In the genomic region with DNA sequence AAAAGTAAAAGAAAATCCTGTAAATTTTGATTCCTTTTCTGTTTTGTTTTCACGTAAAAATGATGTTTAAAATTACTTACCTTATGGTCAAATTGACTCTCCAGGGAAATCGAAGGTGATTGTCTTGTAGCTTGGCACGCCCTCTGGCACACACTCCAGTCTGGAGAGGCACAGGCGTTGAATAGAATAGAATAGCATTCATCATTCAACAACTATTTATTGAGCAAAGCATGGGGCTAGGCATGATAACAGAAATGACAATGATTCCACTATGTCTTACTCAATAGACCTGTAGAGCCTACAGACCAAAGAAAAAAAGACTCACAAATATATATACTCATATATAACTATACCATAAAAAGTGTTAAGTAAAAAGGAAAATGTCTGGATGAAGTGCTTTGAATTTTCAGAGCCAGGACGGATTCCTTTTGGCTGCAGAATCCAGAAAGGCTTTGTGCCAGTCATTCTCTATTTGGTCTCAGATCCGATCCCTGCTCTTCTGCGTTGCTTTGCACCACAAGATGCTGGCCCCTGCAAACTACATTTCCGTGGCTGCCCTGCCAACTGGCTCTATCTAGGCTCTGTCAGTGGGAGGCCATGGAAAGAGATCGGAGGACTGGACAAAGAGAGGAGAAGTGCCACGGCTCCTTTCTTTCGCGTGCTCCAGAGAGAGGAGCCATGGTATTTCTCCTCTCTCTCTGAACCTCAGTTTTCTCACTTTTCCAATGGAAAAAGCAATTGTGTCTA, we compare ENCODE assay signal across 16 cellular contexts.
DNase-seq lines count a peak whose midpoint lies in the region; ATAC-seq and TF ChIP-seq lines count a peak whose summit lies in the region.
"Had no signal": no experiment of that assay in that cellular context is flagged by ENCODE, and none has a peak within 500 bp of the region (broad histone marks: within the 10 kb centered on the region; RNA-seq: fewer than 3 reads in every experiment).

No MANE protein-coding gene starts in this region.

- POLR2A ChIA-PET in GM10248 (lab: Yijun Ruan, JAX) = no interaction called here

- H3K27me3 ChIP-seq in psoas muscle (ENCODE audit: insufficient read depth in 3 of 3, low read length in 2 of 3) = no peaks in the 10 kb centered on the region
- H3K27me3 ChIP-seq in SJCRH30 = no peaks in the 10 kb centered on the region
- H3K27me3 ChIP-seq: right lobe of liver had no signal

- ATAC-seq in esophagus mucosa (peak; percentile 80), psoas muscle (peak; percentile 69 to 95 (median 90)), HG02870 (IDR thresholded peaks at IDR 0.05; ENCODE audit: unreplicated experiment) (no peak)
- ATAC-seq: right lobe of liver had no signal

- TF ChIP-seq CTCF in psoas muscle (IDR thresholded peaks at IDR 0.05) (no peak), GM10248 (IDR thresholded peaks at IDR 0.05; ENCODE audit: control extremely low read depth, extremely low read depth, low read depth, missing control alignments) (no peak)

- H3K36me3 ChIP-seq in psoas muscle (ENCODE audit: insufficient read depth in 1 of 2, low read depth in 1 of 2) (no peaks in the 10 kb centered on the region), SJCRH30 (no peaks in the 10 kb centered on the region)
- H3K36me3 ChIP-seq: right lobe of liver had no signal

- H3K27ac ChIP-seq in psoas muscle (no peak overlapping the region), SJCRH30 (no peak overlapping the region)
- H3K27ac ChIP-seq: right lobe of liver, SK-N-MC had no signal

- H3K4me1 ChIP-seq in psoas muscle (no peaks in the 10 kb centered on the region), SJCRH30 (no peaks in the 10 kb centered on the region)
- H3K4me1 ChIP-seq: right lobe of liver had no signal

- 41 to 44% (median 42%) methylated on average over 12 of the region's 12 CpGs for WGBS in psoas muscle, 3 donors

- H3K4me3 ChIP-seq in psoas muscle (no peak overlapping the region), SJCRH30 (no peak overlapping the region)
- H3K4me3 ChIP-seq: right lobe of liver, SK-N-MC had no signal

- intact Hi-C loops in psoas muscle (cut with DNase I) = no loop called here

- DNase-seq in NCI-H1417 (lab: John Stamatoyannopoulos, UW) (peak in 2 of 3 experiments; percentile 37 to 43), NCI-H1417 treated with DMSO at 0.1 percent for 48 hours (lab: John Stamatoyannopoulos, UW) (no peak), NCI-H748 (lab: John Stamatoyannopoulos, UW; ENCODE audit: unreplicated experiment) (peak; percentile 65), psoas muscle (peak in 1 of 2 donors; percentile 42), SJCRH30 (no peak), GM10248 (ENCODE audit: extremely low spot score) (no peak)
- DNase-seq: 8988T; activated CD4-positive, CD25-positive, alpha-beta regulatory T cell; activated T-cell treated with anti-CD3 and anti-CD28 coated beads for 4 hours; amniotic stem cell; KG1; NCI-H510A treated with DMSO at 0.1 percent for 48 hours; right lobe of liver had no signal

- CTCF ChIA-PET in GM10248 (lab: Yijun Ruan, JAX) = no interaction called here

- H3K9me3 ChIP-seq in psoas muscle (no peaks in the 10 kb centered on the region), SJCRH30 (replicated peaks) (no peaks in the 10 kb centered on the region)
- H3K9me3 ChIP-seq: right lobe of liver had no signal

Comparison
In these comparisons a context has a peak if more than half of its experiments do, and no peak if none do; other contexts are left out.
1. DNase-seq: peak in NCI-H1417 (2 of 3) and NCI-H748 (single experiment); none in NCI-H1417 treated with DMSO at 0.1 percent for 48 hours (single experiment), SJCRH30 (0 of 2) and GM10248 (single experiment).